Comparison of ENCODE assay signal across 8 cellular contexts in the genomic region with DNA sequence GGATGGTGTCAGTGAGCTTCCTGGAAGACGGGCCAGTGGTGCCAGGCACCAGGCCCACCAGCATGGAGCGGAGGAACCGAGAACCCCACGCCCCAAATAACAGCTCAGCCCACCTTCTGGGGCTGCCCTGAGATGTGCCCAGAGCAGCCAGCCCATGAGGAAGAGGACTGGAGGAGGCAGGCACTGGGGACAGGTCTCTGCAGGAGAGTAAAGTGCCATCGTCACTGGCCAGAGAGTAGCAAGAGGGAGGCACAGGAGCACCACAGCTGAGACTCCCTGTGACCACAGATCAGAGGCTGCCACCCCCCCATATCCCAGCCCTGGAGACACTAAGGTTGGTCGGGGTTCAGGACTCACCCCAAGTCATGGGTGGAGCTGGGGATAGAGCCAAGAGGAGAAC.
"Had no signal": no experiment of that assay in that cellular context is flagged by ENCODE, and none has a peak within 500 bp of the region (broad histone marks: within the 10 kb centered on the region; RNA-seq: fewer than 3 reads in every experiment).

No MANE protein-coding gene starts in this region.

- H2AFZ ChIP-seq: GM23338 had no signal

- H3K9me3 ChIP-seq: HAP-1 had no signal

- ATAC-seq: GM23338, HCT116, K562 had no signal

- FAIRE-seq: HTR-8/SVneo, K562 had no signal

- H3K4me3 ChIP-seq: GM23338, HAP-1, K562 had no signal

- DNase-seq: H7, HFFc6, IMR-90 had no signal

- H3K36me3 ChIP-seq: HAP-1 had no signal

- H3K4me2 ChIP-seq: GM23338 had no signal

- H3K4me3 Mint-ChIP-seq: GM23338, HFFc6 had no signal

- H3K4me1 ChIP-seq: HAP-1 had no signal

- H3K27ac Mint-ChIP-seq: GM23338, HFFc6 had no signal

- H3K9me3 Mint-ChIP-seq: GM23338, HFFc6 had no signal
